8 cellular contexts compared by ENCODE assay signal in genomic region chr1:9689971-9690381, GRCh38. TPM values are rescaled to one million over a fixed set of nuclear protein-coding genes. Genes with fewer than 3 reads are reported as not detected.
DNase-seq lines count a peak whose midpoint lies in the region; ATAC-seq, FAIRE-seq and TF ChIP-seq lines count a peak whose summit lies in the region.

No MANE protein-coding gene starts in this region.

- no peak for DNase-seq in AG09309 (ENCODE audit: low read depth)
- DNase-seq in breast epithelium (ENCODE audit: low spot score in 2 of 2), result peak in 1 of 2 donors; percentile 56
- DNase-seq in left colon, result peak; percentile 38 to 42
- peak; percentile 12 for DNase-seq in superior temporal gyrus (ENCODE audit: extremely low spot score)
- DNase-seq in HUDEP-2 (lab: John Stamatoyannopoulos, UW; ENCODE audit: unreplicated experiment in 76 of 76), result no peak
- no peak for DNase-seq in SW480 (ENCODE audit: low spot score)
- DNase-seq in RCC 7860 (ENCODE audit: low spot score), result no peak

- H3K9me3 ChIP-seq in HUES48 (ENCODE audit: control insufficient read depth, insufficient read depth, low read length), result no peaks in the 10 kb centered on the region
- H3K9me3 ChIP-seq in breast epithelium, result no peaks in the 10 kb centered on the region

- H3K36me3 ChIP-seq in HUES48 (ENCODE audit: control insufficient read depth, insufficient read depth, low read length) (no peaks in the 10 kb centered on the region), breast epithelium (no peaks in the 10 kb centered on the region)

- H3K27ac ChIP-seq in HUES48 (ENCODE audit: low read depth, low read length) (peak overlapping the region; percentile 11), breast epithelium (peak overlapping the region; percentile 51 to 70)

- H3K9ac ChIP-seq in HUES48 (ENCODE audit: low read depth, low read length), result peak overlapping the region; percentile 56

- no peak for FAIRE-seq in RCC 7860 (lab: Jason Lieb, UNC)

- peak; percentile 27 for ATAC-seq in left colon

- H3K27me3 ChIP-seq in HUES48 (ENCODE audit: control insufficient read depth, insufficient read depth, low read length) (peaks cover 25% of the 10 kb centered on the region), breast epithelium (no peaks in the 10 kb centered on the region)

- TF ChIP-seq POLR2A in breast epithelium (IDR thresholded peaks at IDR 0.05), result no peak

- TF ChIP-seq CTCF in AG09309 (IDR thresholded peaks at IDR 0.05; ENCODE audit: control insufficient read depth, insufficient read depth, low read depth, low read length, missing control alignments) (peak; percentile 25), breast epithelium (IDR thresholded peaks at IDR 0.05) (no peak)

- intact Hi-C loops in breast epithelium (cut with DNase I; ENCODE audit: low total_unique reads), result no loop called here
- intact Hi-C loops in left colon (cut with DNase I, micrococcal nuclease), result no loop called here

- peak overlapping the region; percentile 76 for H3K4me3 ChIP-seq in AG09309 (ENCODE audit: control insufficient read depth, low read depth, low read length)
- H3K4me3 ChIP-seq in HUES48 (ENCODE audit: low read depth, low read length), result peak overlapping the region; percentile 68
- peak overlapping the region; percentile 62 to 97 (median 86) for H3K4me3 ChIP-seq in breast epithelium

- peaks cover 25% of the 10 kb centered on the region for H3K4me1 ChIP-seq in HUES48 (ENCODE audit: control insufficient read depth, insufficient read depth, low read length)
- H3K4me1 ChIP-seq in breast epithelium, result peaks cover 0 to 9% of the 10 kb centered on the region in 2 donors

RNA-seq across cellular contexts. Expression of gene PIK3CD, which starts 38.4 kb away (rescaled TPM):
- total RNA-seq in breast epithelium, result 10 to 100 TPM in 2 of 3 donors, 1 to 10 TPM in 1; 8.2 to 12.1 (median 11.9) TPM
- 1 to 10 TPM; 1.6 to 5.4 TPM for total RNA-seq in left colon

Comparison
In these comparisons a context has a peak if more than half of its experiments do, and no peak if none do; other contexts are left out.
1. DNase-seq: peak in left colon (2 of 2) and superior temporal gyrus (single experiment); none in AG09309 (single experiment), HUDEP-2 (0 of 76), SW480 (single experiment) and RCC 7860 (single experiment).
2. Peak in every context shown above with its lines, with median percentiles within 50 percentile points of each other: H3K4me3 ChIP-seq.